ENCODE assay signal across 8 cellular contexts in the genomic region with DNA sequence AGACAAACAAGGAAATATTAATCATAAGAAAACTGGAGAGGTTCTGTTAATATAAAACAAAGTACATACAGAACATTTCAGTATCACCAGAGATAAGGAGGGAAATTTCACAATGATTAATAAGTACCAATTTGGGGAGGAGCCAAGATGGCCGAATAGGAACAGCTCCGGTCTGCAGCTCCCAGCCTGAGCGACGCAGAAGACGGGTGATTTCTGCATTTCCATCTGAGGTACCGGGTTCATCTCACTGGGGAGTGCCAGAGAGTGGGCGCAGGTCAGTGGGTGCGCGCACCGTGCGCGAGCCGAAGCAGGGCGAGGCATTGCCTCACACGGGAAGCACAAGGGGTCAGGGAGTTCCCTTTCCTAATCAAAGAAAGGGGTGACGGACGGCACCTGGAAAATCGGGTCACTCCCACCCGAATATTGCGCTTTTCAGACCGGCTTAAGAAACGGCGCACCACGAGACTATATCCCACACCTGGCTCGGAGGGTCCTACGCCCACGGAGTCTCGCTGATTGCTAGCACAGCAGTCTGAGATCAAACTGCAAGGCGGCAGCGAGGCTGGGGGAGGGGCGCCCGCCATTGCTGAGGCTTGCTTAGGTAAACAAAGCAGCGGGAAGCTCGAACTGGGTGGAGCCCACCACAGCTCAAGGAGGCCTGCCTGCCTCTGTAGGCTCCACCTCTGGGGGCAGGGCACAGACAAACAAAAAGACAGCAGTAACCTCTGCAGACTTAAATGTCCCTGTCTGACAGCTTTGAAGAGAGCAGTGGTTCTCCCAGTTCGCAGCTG. TPM values are rescaled to one million over a fixed set of nuclear protein-coding genes. Genes with fewer than 3 reads are reported as not detected.
A peak's percentile ranks its signal among the peaks of the same experiment; 100 is the strongest.
DNase-seq lines count a peak whose midpoint lies in the region; ATAC-seq and TF ChIP-seq lines count a peak whose summit lies in the region.
"Not testable (repeated sequence)": the region's sequence is repeated elsewhere in the genome, so short reads cannot be mapped to it uniquely, and the experiment has no call there.

No MANE protein-coding gene starts in this region.

- DNase-seq in DMS53 (lab: John Stamatoyannopoulos, UW) (peak; percentile 67), NCI-H1417 (lab: John Stamatoyannopoulos, UW) (peak in 2 of 3 experiments; percentile 18 to 58), NCI-H748 (lab: John Stamatoyannopoulos, UW; ENCODE audit: unreplicated experiment) (peak; percentile 9), mucosa of descending colon (peak in 2 of 3 donors; percentile 12 to 46)
- not testable (repeated sequence) for DNase-seq in HEK293T (ENCODE audit: extremely low spot score); T-helper 2 cell treated with Interferon-gamma antibody and Interleukin-4, amounts not matched to agents 5 μg/mL and 100 μg/mL, for 36 hours (ENCODE audit: low spot score); endothelial cell (ENCODE audit: low spot score); stimulated activated naive B cell treated with anti-CD40 and anti-IgM and Interleukin-4, amounts not matched to agents 10 μg/mL and 1 μg/mL and 100 μg/mL, for 72 hours

- H3K4me1 Mint-ChIP-seq in T-helper 2 cell treated with Interferon-gamma antibody and Interleukin-4, amounts not matched to agents 5 μg/mL and 100 μg/mL, for 36 hours (ENCODE audit: low read depth); endothelial cell (ENCODE audit: unreplicated experiment); stimulated activated naive B cell treated with anti-CD40 and anti-IgM and Interleukin-4, amounts not matched to agents 10 μg/mL and 1 μg/mL and 100 μg/mL, for 72 hours: not testable (repeated sequence)

- H3K36me3 Mint-ChIP-seq in T-helper 2 cell treated with Interferon-gamma antibody and Interleukin-4, amounts not matched to agents 5 μg/mL and 100 μg/mL, for 36 hours (ENCODE audit: low read depth); endothelial cell (ENCODE audit: low read depth, unreplicated experiment); stimulated activated naive B cell treated with anti-CD40 and anti-IgM and Interleukin-4, amounts not matched to agents 10 μg/mL and 1 μg/mL and 100 μg/mL, for 72 hours: not testable (repeated sequence)

- not testable (repeated sequence) for H3K9me3 Mint-ChIP-seq in T-helper 2 cell treated with Interferon-gamma antibody and Interleukin-4, amounts not matched to agents 5 μg/mL and 100 μg/mL, for 36 hours; endothelial cell (ENCODE audit: unreplicated experiment); stimulated activated naive B cell treated with anti-CD40 and anti-IgM and Interleukin-4, amounts not matched to agents 10 μg/mL and 1 μg/mL and 100 μg/mL, for 72 hours

- intact Hi-C loops in mucosa of descending colon (cut with DNase I, micrococcal nuclease), result not testable (repeated sequence)

- CTCF ChIA-PET in HEK293T (lab: Yijun Ruan, JAX), result not testable (repeated sequence)

- not testable (repeated sequence) for H3K36me3 ChIP-seq in mucosa of descending colon (ENCODE audit: low read depth)

- H3K27me3 Mint-ChIP-seq in T-helper 2 cell treated with Interferon-gamma antibody and Interleukin-4, amounts not matched to agents 5 μg/mL and 100 μg/mL, for 36 hours (ENCODE audit: low read depth), result peaks cover 21% of the 10 kb centered on the region
- not testable (repeated sequence) for H3K27me3 Mint-ChIP-seq in endothelial cell (ENCODE audit: unreplicated experiment)
- H3K27me3 Mint-ChIP-seq in stimulated activated naive B cell treated with anti-CD40 and anti-IgM and Interleukin-4, amounts not matched to agents 10 μg/mL and 1 μg/mL and 100 μg/mL, for 72 hours, result peaks cover 8 to 22% of the 10 kb centered on the region in 2 donors

- not testable (repeated sequence) for H3K4me1 ChIP-seq in mucosa of descending colon (ENCODE audit: low read depth)

- H3K4me3 ChIP-seq in mucosa of descending colon, result not testable (repeated sequence)

- POLR2A ChIA-PET in HEK293T (lab: Yijun Ruan, JAX), result not testable (repeated sequence)

- H3K27ac Mint-ChIP-seq in T-helper 2 cell treated with Interferon-gamma antibody and Interleukin-4, amounts not matched to agents 5 μg/mL and 100 μg/mL, for 36 hours, result not testable (repeated sequence)
- H3K27ac Mint-ChIP-seq in endothelial cell (ENCODE audit: unreplicated experiment), result peak overlapping the region; percentile 18
- peak overlapping the region; percentile 37 for H3K27ac Mint-ChIP-seq in stimulated activated naive B cell treated with anti-CD40 and anti-IgM and Interleukin-4, amounts not matched to agents 10 μg/mL and 1 μg/mL and 100 μg/mL, for 72 hours

- not testable (repeated sequence) for ATAC-seq in mucosa of descending colon; stimulated activated naive B cell treated with anti-CD40 and anti-IgM and Interleukin-4, amounts not matched to agents 10 μg/mL and 1 μg/mL and 100 μg/mL, for 72 hours (replicated peaks)

- H3K9me3 ChIP-seq in mucosa of descending colon, result not testable (repeated sequence)

- not testable (repeated sequence) for TF ChIP-seq CTCF in endothelial cell (IDR thresholded peaks at IDR 0.05; ENCODE audit: unreplicated experiment); mucosa of descending colon (IDR thresholded peaks at IDR 0.05)

- peak overlapping the region; percentile 15 for H3K4me3 Mint-ChIP-seq in T-helper 2 cell treated with Interferon-gamma antibody and Interleukin-4, amounts not matched to agents 5 μg/mL and 100 μg/mL, for 36 hours
- H3K4me3 Mint-ChIP-seq in endothelial cell (ENCODE audit: unreplicated experiment), result peak overlapping the region; percentile 23
- not testable (repeated sequence) for H3K4me3 Mint-ChIP-seq in stimulated activated naive B cell treated with anti-CD40 and anti-IgM and Interleukin-4, amounts not matched to agents 10 μg/mL and 1 μg/mL and 100 μg/mL, for 72 hours

TF ChIP-seq in HEK293T, 16 proteins besides CTCF, POLR2A, EP300 and RAD21:
- 0 out of 2 replicates have a peak, but pooled peaks have one; percentile 31 for TF ChIP-seq L3MBTL2 (conservative IDR thresholded peaks at IDR 0.05)

RNA-seq across cellular contexts. Expression of gene RTP4, which starts 44.0 kb away (rescaled TPM):
- total RNA-seq in endothelial cell (ENCODE audit: unreplicated experiment) (not detected), mucosa of descending colon (1 to 10 TPM; 6.4 to 8.5 (median 7.9) TPM)
